In the genomic region with DNA sequence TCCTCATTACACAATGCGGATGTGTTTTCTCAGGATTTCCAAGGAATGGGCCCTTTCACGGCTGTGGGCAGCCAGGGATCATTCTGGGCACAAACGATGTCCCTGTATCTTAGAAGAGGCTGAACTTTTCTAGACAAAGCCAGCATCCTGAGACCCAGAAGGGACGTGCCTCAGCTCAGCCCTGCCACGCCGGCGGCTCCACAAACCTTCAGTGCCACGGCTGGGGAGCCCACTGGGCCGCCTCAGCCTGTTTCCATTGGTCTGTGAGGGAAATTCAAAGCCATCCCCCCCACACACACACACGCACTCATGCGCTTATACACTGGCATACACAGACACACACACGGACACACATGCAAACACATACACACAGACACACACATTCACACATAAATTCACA, we compare ENCODE assay signal across 8 cellular contexts.
"Had no signal": no experiment of that assay in that cellular context is flagged by ENCODE, and none has a peak within 500 bp of the region (broad histone marks: within the 10 kb centered on the region; RNA-seq: fewer than 3 reads in every experiment).

No MANE protein-coding gene starts in this region.

- H3K4me2 ChIP-seq: KMS-11 had no signal

- H3K9ac ChIP-seq: GM23248, KMS-11 had no signal

- H3K4me3 ChIP-seq: GM23248 had no signal

- DNase-seq: GM23248, GOT3, H9, HCEC 1CT, KBM-7 had no signal

- FAIRE-seq: H54, HTR-8/SVneo had no signal

- H2AFZ ChIP-seq: GM23248 had no signal

- H3K27ac ChIP-seq: GM23248, KMS-11 had no signal
